Comparison of ENCODE assay signal across 8 cellular contexts in the genomic region with DNA sequence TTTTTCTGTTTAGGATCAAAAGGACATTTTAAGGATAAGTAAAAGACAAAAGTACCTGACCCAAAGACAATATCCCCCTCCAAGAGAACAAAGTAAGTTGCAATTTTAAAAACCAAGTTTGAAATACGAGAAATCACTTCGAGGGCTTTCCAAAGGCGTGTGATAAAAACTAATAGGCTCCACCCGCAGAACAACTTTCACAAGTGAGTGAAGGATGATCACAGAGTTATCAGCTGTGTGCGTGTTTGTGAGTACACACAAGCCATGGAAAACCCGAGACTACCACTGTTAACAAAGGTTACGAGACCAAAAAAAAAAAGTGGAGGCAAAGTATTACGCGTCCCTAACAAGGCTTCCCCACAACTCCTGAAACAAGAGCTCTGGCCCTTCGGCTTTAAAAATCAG. TPM values are rescaled to one million over a fixed set of nuclear protein-coding genes. Genes with fewer than 3 reads are reported as not detected.
DNase-seq lines count a peak whose midpoint lies in the region; ATAC-seq and TF ChIP-seq lines count a peak whose summit lies in the region.

No MANE protein-coding gene starts in this region.

- peak; percentile 24 for DNase-seq in NCI-H345 treated with DMSO at 0.1 percent for 48 hours (lab: John Stamatoyannopoulos, UW; ENCODE audit: unreplicated experiment)
- DNase-seq in NCI-H345 (lab: John Stamatoyannopoulos, UW), result no peak
- peak; percentile 34 for DNase-seq in NCI-H128 (lab: John Stamatoyannopoulos, UW; ENCODE audit: unreplicated experiment)
- DNase-seq in colonic mucosa, result no peak
- no peak for DNase-seq in memory B cell (ENCODE audit: low spot score in 2 of 2)
- no peak for DNase-seq in GDM1 (lab: John Stamatoyannopoulos, UW)
- DNase-seq in activated CD4-positive, alpha-beta T cell treated with anti-CD3 and anti-CD28 coated beads, Interleukin-2, amount 50 U/mL, for 48 hours, result no peak

- no peaks in the 10 kb centered on the region for H3K27me3 Mint-ChIP-seq in memory B cell

- intact Hi-C loops in colonic mucosa (cut with DNase I), result loop anchor here (5.0 kb wide), 1 partner anchor 78 kb away; no protein-coding TSS in a partner anchor

- peak overlapping the region; percentile 79 for H3K27ac Mint-ChIP-seq in memory B cell

- peak overlapping the region; percentile 87 for H3K4me3 Mint-ChIP-seq in memory B cell

- H3K27ac ChIP-seq in colonic mucosa (peak overlapping the region; percentile 99), urinary bladder (ENCODE audit: low read depth) (peak overlapping the region; percentile 95)

- no peaks in the 10 kb centered on the region for H3K27me3 ChIP-seq in colonic mucosa

- TF ChIP-seq CTCF in colonic mucosa (IDR thresholded peaks at IDR 0.05), result no peak

- no peaks in the 10 kb centered on the region for H3K36me3 Mint-ChIP-seq in memory B cell

- H3K36me3 ChIP-seq in colonic mucosa, result no peaks in the 10 kb centered on the region
- H3K36me3 ChIP-seq in urinary bladder (ENCODE audit: insufficient read depth), result no peaks in the 10 kb centered on the region

- peak overlapping the region; percentile 81 to 95 for H3K9ac ChIP-seq in colonic mucosa (ENCODE audit: low read depth in 2 of 2, low read length in 2 of 2)

- H3K9me3 ChIP-seq in colonic mucosa, result no peaks in the 10 kb centered on the region

- peaks cover 9% of the 10 kb centered on the region for H3K4me1 ChIP-seq in colonic mucosa
- peaks cover 3% of the 10 kb centered on the region for H3K4me1 ChIP-seq in urinary bladder (ENCODE audit: insufficient read depth)

- H3K9me3 Mint-ChIP-seq in memory B cell, result no peaks in the 10 kb centered on the region

- WGBS in urinary bladder, result under 1% methylated on average over 10 of the region's 10 CpGs

- no peak for ATAC-seq in memory B cell (ENCODE audit: low read depth)

- H3K4me3 ChIP-seq in colonic mucosa (peak overlapping the region; percentile 59), urinary bladder (ENCODE audit: low read depth, low read length) (peak overlapping the region; percentile 92)

- H3K4me1 Mint-ChIP-seq in memory B cell, result peaks cover 33% of the 10 kb centered on the region

RNA-seq across cellular contexts. Expression of a gene that starts 0.8 kb away (rescaled TPM):
- total RNA-seq in colonic mucosa, result 100 to 1,000 TPM; 109 to 133 TPM
- total RNA-seq in urinary bladder, result 96.9 TPM
- polyA plus RNA-seq in urinary bladder, result 60.1 TPM

Comparison
In these comparisons a context has a peak if more than half of its experiments do, and no peak if none do; other contexts are left out.
1. DNase-seq: peak in NCI-H345 treated with DMSO at 0.1 percent for 48 hours (single experiment) and NCI-H128 (single experiment); none in NCI-H345 (single experiment), colonic mucosa (single experiment), memory B cell (0 of 2), GDM1 (single experiment) and activated CD4-positive, alpha-beta T cell treated with anti-CD3 and anti-CD28 coated beads, Interleukin-2, amount 50 U/mL, for 48 hours (0 of 2).